ENCODE assay signal across 19 cellular contexts in the genomic region with DNA sequence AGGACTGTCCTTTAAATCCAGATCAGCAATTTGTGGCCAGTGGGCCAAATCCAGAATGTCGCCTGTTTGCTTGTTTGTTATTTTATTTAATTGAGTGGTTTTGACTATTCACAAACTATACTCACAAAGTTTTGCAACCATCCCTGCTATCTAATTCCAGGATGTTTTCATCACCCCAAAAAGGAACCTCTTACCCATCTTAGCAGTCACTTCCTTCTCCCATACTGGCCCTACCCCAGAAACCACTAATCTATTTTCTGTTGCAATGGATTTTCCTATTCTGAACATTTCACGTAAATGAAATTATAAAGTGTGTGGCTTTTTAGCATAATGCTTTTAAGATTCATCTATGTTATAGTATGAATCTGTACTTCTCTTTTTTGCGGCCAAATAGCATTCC. TPM values are rescaled to one million over a fixed set of nuclear protein-coding genes. Genes with fewer than 3 reads are reported as not detected.
DNase-seq lines count a peak whose midpoint lies in the region; ATAC-seq and TF ChIP-seq lines count a peak whose summit lies in the region.
"Had no signal": no experiment of that assay in that cellular context is flagged by ENCODE, and none has a peak within 500 bp of the region (broad histone marks: within the 10 kb centered on the region; RNA-seq: fewer than 3 reads in every experiment).

No MANE protein-coding gene starts in this region.

- peaks cover 7% of the 10 kb centered on the region for H3K36me3 ChIP-seq in neutrophil
- H3K36me3 ChIP-seq: HAP-1 had no signal

- no peaks in the 10 kb centered on the region for H3K9me3 ChIP-seq in neutrophil
- H3K9me3 ChIP-seq: HAP-1 had no signal

- no peak for ATAC-seq in GM18861 (IDR thresholded peaks at IDR 0.05; ENCODE audit: unreplicated experiment)
- ATAC-seq: Right ventricle myocardium inferior had no signal

- peak; percentile 22 for DNase-seq in GF-D8 (lab: John Stamatoyannopoulos, UW)
- peak; percentile 13 for DNase-seq in NB4 (ENCODE audit: low read depth)
- DNase-seq in SIG-M5 treated with dmso at 0.1 percent for 504 hours (lab: John Stamatoyannopoulos, UW; ENCODE audit: unreplicated experiment): peak; percentile 72
- no peak for DNase-seq in NCI-H1092 (lab: John Stamatoyannopoulos, UW)
- DNase-seq in T-helper 2 cell: no peak
- DNase-seq in H4 (ENCODE audit: low spot score): no peak
- DNase-seq: C1 segment of cervical spinal cord, DMS79 treated with DMSO at 0.1 percent for 48 hours, IMR-90, MM.1S, NCI-H1417 treated with DMSO at 0.1 percent for 48 hours, NCI-H1930, NCI-H345, NCI-H524 treated with DMSO at 0.1 percent for 48 hours had no signal

- peaks cover 37 to 47% of the 10 kb centered on the region in 2 experiments for H3K4me1 ChIP-seq in neutrophil (ENCODE audit: control insufficient read depth in 1 of 2, insufficient read depth in 1 of 2, low read depth in 1 of 2, low read length in 1 of 2)
- H3K4me1 ChIP-seq: HAP-1 had no signal

- no peaks in the 10 kb centered on the region for H3K27me3 ChIP-seq in neutrophil

- no peak for TF ChIP-seq POLR2A in NB4 (IDR thresholded peaks at IDR 0.05; ENCODE audit: extremely low read depth, insufficient read length)

- H3K27ac ChIP-seq in neutrophil: peak overlapping the region; percentile 86
- H3K27ac ChIP-seq: SK-N-MC had no signal

- no peak overlapping the region for H3K4me3 ChIP-seq in NB4 (ENCODE audit: low read depth, low read length)
- H3K4me3 ChIP-seq in neutrophil (ENCODE audit: low read depth in 1 of 2, low read length in 1 of 2): peak overlapping the region; percentile 40 to 51
- H3K4me3 ChIP-seq: HAP-1, SK-N-MC had no signal

- no peak for TF ChIP-seq CTCF in NB4 (IDR thresholded peaks at IDR 0.05; ENCODE audit: low read depth, low read length)
- TF ChIP-seq CTCF in neutrophil (IDR thresholded peaks at IDR 0.05): no peak

RNA-seq across cellular contexts. Expression of a gene that starts 41.3 kb away (rescaled TPM):
- total RNA-seq in H4 (2014; rRNA removed; shearing (Covaris generic)): 10.3 and 12.4 TPM in 2 replicates

RNA-seq across cellular contexts. Expression of a gene that starts 46.3 kb away (rescaled TPM):
- total RNA-seq in H4 (2014; rRNA removed; shearing (Covaris generic)): 30.7 and 33.4 TPM in 2 replicates

Comparison
In these comparisons a context has a peak if more than half of its experiments do, and no peak if none do; other contexts are left out.
1. DNase-seq: peak in GF-D8 (single experiment), NB4 (single experiment) and SIG-M5 treated with dmso at 0.1 percent for 504 hours (single experiment); none in NCI-H1092 (single experiment), T-helper 2 cell (0 of 5) and H4 (single experiment).